8 cellular contexts compared by ENCODE assay signal in the genomic region with DNA sequence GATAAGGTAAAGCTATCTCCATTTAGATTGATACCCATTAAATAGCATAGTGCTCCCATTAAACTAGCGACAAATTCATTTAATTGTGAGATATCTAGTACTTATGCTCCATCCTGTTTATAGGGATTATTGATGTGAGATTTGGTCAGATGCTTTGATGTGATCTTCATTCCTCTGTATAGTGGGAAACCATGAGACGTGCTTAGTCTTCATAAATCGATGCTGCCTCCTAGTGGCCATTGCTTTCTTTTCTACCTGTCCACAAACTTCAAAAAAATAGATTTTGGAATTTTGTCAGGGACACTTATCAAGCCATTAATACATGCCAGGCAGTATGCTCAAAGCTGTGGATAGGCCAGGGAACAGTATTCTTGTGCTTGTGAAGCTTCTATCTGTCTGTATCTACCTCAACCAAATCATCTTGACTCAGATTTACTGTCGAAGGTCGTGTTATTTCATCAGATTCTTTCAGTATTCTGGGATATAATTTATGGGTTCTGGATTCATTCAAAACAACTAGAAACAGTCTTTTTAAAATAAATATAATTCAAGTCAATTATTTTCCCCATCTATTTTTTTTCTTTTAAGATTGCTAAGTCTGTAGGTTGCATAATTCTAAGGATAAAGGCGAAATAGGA. TPM values are rescaled to one million over a fixed set of nuclear protein-coding genes. Genes with fewer than 3 reads are reported as not detected.
DNase-seq lines count a peak whose midpoint lies in the region; ATAC-seq, FAIRE-seq and TF ChIP-seq lines count a peak whose summit lies in the region.

No MANE protein-coding gene starts in this region.

- H3K9me2 ChIP-seq in neural cell (ENCODE audit: insufficient read depth, low read length): no peaks in the 10 kb centered on the region

- TF ChIP-seq CTCF in neural cell (IDR thresholded peaks at IDR 0.05; ENCODE audit: poor library complexity, severe bottlenecking) (peak; percentile 77), vagina (IDR thresholded peaks at IDR 0.05) (peak in 2 of 3 experiments; percentile 38 to 48)

- DNase-seq in Caki2 (ENCODE audit: low read depth): peak; percentile 41
- DNase-seq in GM19239 (ENCODE audit: insufficient read length, low spot score): no peak
- peak; percentile 17 for DNase-seq in NCI-H226
- peak; percentile 54 for DNase-seq in activated CD4-positive, alpha-beta T cell treated with anti-CD3 and anti-CD28 coated beads, Interleukin-2, amount 50 U/mL, for 1 hour
- DNase-seq in fibroblast of gingiva (ENCODE audit: low read depth): peak; percentile 53
- no peak for DNase-seq in vagina (ENCODE audit: extremely low spot score in 2 of 2)

- ATAC-seq in HG03196 (IDR thresholded peaks at IDR 0.05; ENCODE audit: unreplicated experiment): peak; percentile 74

- peak; percentile 91 for FAIRE-seq in GM19239 (lab: Jason Lieb, UNC)

- H3K9ac ChIP-seq in neural cell (ENCODE audit: low read length): no peak overlapping the region

- H3K9me3 ChIP-seq in neural cell (ENCODE audit: low read length): no peaks in the 10 kb centered on the region
- no peaks in the 10 kb centered on the region for H3K9me3 ChIP-seq in vagina

- no peak for TF ChIP-seq POLR2A in vagina (IDR thresholded peaks at IDR 0.05)

- TF ChIP-seq RAD21 in neural cell (conservative IDR thresholded peaks at IDR 0.05): peak; percentile 78

- H3K27me3 ChIP-seq in neural cell (ENCODE audit: insufficient read depth, low read depth, low read length): no peaks in the 10 kb centered on the region
- H3K27me3 ChIP-seq in vagina: no peaks in the 10 kb centered on the region

- H3F3A ChIP-seq in neural cell (ENCODE audit: insufficient read depth, low read length, poor library complexity, severe bottlenecking): no peaks in the 10 kb centered on the region

- H3K27ac ChIP-seq in neural cell (ENCODE audit: low read length) (no peak overlapping the region), vagina (no peak overlapping the region)

- H4K20me1 ChIP-seq in neural cell (ENCODE audit: insufficient read depth): no peaks in the 10 kb centered on the region

- in situ Hi-C loops in Caki2 (cut with HindIII; ENCODE audit: low pct_unique_long_range_greater_than_20kb, low sequenced_read_pairs): no loop called here

- no peaks in the 10 kb centered on the region for H3K79me2 ChIP-seq in neural cell (replicated peaks; ENCODE audit: insufficient read depth, low read length)

- no peak for TF ChIP-seq EP300 in neural cell (conservative IDR thresholded peaks at IDR 0.05; ENCODE audit: poor library complexity, severe bottlenecking)

- H2AFZ ChIP-seq in neural cell (ENCODE audit: low read depth, low read length): no peak overlapping the region

- no peaks in the 10 kb centered on the region for H3K4me1 ChIP-seq in vagina

- H3K4me3 ChIP-seq in neural cell (ENCODE audit: low read length) (no peak overlapping the region), vagina (no peak overlapping the region)

- intact Hi-C loops in vagina (cut with DNase I): no loop called here

- H3K4me2 ChIP-seq in neural cell (ENCODE audit: low read length): no peak overlapping the region

- H3K36me3 ChIP-seq in neural cell (ENCODE audit: insufficient read depth, low read length): peaks cover 6% of the 10 kb centered on the region
- H3K36me3 ChIP-seq in vagina: peaks cover 0 to 4% of the 10 kb centered on the region in 2 donors

TF ChIP-seq in neural cell, 6 proteins besides CTCF, POLR2A, EP300 and RAD21:
- TF ChIP-seq SMC3 (conservative IDR thresholded peaks at IDR 0.05; ENCODE audit: poor library complexity): peak; percentile 77
- TF ChIP-seq TAF1 (IDR thresholded peaks at IDR 0.05; ENCODE audit: low read depth): no peak
- TF ChIP-seq, protein P1, sequence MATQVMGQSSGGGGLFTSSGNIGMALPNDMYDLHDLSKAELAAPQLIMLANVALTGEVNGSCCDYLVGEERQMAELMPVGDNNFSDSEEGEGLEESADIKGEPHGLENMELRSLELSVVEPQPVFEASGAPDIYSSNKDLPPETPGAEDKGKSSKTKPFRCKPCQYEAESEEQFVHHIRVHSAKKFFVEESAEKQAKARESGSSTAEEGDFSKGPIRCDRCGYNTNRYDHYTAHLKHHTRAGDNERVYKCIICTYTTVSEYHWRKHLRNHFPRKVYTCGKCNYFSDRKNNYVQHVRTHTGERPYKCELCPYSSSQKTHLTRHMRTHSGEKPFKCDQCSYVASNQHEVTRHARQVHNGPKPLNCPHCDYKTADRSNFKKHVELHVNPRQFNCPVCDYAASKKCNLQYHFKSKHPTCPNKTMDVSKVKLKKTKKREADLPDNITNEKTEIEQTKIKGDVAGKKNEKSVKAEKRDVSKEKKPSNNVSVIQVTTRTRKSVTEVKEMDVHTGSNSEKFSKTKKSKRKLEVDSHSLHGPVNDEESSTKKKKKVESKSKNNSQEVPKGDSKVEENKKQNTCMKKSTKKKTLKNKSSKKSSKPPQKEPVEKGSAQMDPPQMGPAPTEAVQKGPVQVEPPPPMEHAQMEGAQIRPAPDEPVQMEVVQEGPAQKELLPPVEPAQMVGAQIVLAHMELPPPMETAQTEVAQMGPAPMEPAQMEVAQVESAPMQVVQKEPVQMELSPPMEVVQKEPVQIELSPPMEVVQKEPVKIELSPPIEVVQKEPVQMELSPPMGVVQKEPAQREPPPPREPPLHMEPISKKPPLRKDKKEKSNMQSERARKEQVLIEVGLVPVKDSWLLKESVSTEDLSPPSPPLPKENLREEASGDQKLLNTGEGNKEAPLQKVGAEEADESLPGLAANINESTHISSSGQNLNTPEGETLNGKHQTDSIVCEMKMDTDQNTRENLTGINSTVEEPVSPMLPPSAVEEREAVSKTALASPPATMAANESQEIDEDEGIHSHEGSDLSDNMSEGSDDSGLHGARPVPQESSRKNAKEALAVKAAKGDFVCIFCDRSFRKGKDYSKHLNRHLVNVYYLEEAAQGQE (IDR thresholded peaks at IDR 0.05; ENCODE audit: borderline replicate concordance): no peak
TF ChIP-seq in neural cell: peak in this region for 1.

RNA-seq across cellular contexts. Expression of a gene that starts 12.0 kb away (rescaled TPM):
- 38.0 and 321 TPM in 2 replicates for total RNA-seq in Caki2 (2014; rRNA removed; shearing (Covaris generic); ENCODE audit: low replicate concordance)
- polyA plus RNA-seq in neural cell: 86.3 and 157 TPM in 2 replicates
- polyA minus RNA-seq in neural cell: 109 and 130 TPM in 2 replicates
- total RNA-seq in vagina: 25.0 TPM

RNA-seq across cellular contexts. Expression of a gene that starts 28.5 kb away (rescaled TPM):
- total RNA-seq in Caki2 (2014; rRNA removed; shearing (Covaris generic); ENCODE audit: low replicate concordance): 1.9 and 4.0 TPM in 2 replicates
- not detected in 2 replicates for polyA plus RNA-seq in neural cell
- polyA minus RNA-seq in neural cell: not detected in 2 replicates
- total RNA-seq in vagina: 1.5 TPM

Comparison
In these comparisons a context has a peak if more than half of its experiments do, and no peak if none do; other contexts are left out.
1. DNase-seq: peak in Caki2 (single experiment), NCI-H226 (single experiment), activated CD4-positive, alpha-beta T cell treated with anti-CD3 and anti-CD28 coated beads, Interleukin-2, amount 50 U/mL, for 1 hour (single experiment) and fibroblast of gingiva (single experiment); none in GM19239 (single experiment) and vagina (0 of 2).